Comparison of ENCODE assay signal across 35 cellular contexts in genomic region chr12:52557481-52557880, GRCh38. TPM values are rescaled to one million over a fixed set of nuclear protein-coding genes. Genes with fewer than 3 reads are reported as not detected.
"Had no signal": no experiment of that assay in that cellular context is flagged by ENCODE, and none has a peak within 500 bp of the region (broad histone marks: within the 10 kb centered on the region; RNA-seq: fewer than 3 reads in every experiment).

No MANE protein-coding gene starts in this region.

- H3K9me3 Mint-ChIP-seq: activated B cell treated with CpG ODN at 0.5 μM for 24 hours; activated CD8-positive, alpha-beta T cell treated with anti-CD3 and anti-CD28 coated beads for 36 hours; activated T-cell treated with anti-CD3 and anti-CD28 coated beads, Interleukin-2, amount 50 U/mL, for 4 hours had no signal

- H3K27me3 ChIP-seq: brain microvascular endothelial cell, colonic mucosa had no signal

- H3K4me3 Mint-ChIP-seq: activated B cell treated with CpG ODN at 0.5 μM for 24 hours; activated CD8-positive, alpha-beta T cell treated with anti-CD3 and anti-CD28 coated beads for 36 hours; activated naive CD8-positive, alpha-beta T cell; activated T-cell treated with anti-CD3 and anti-CD28 coated beads, Interleukin-2, amount 50 U/mL, for 4 hours; activated T-helper 17 cell treated with anti-CD3 and anti-CD28 coated beads, Interleukin-2, amount 50 U/mL, for 72 hours had no signal

- DNase-seq: activated B cell treated with CpG ODN at 0.5 μM for 24 hours; activated CD4-positive, alpha-beta T cell treated with anti-CD3 and anti-CD28 coated beads for 48 hours; activated CD4-positive, alpha-beta T cell treated with anti-CD3 and anti-CD28 coated beads, Interleukin-2, amount 50 U/mL, for 1 hour; activated CD4-positive, alpha-beta T cell treated with anti-CD3 and anti-CD28 coated beads, Interleukin-2, amount 50 U/mL, for 48 hours; activated CD8-positive, alpha-beta memory T cell treated with anti-CD3 and anti-CD28 coated beads for 24 hours; activated CD8-positive, alpha-beta T cell treated with anti-CD3 and anti-CD28 coated beads for 36 hours; activated effector memory CD4-positive, alpha-beta T cell treated with Interleukin-2 at 50 U/mL for 16 hours; activated gamma-delta T cell treated with Interleukin-2 at 50 U/mL for 16 hours; activated naive CD4-positive, alpha-beta T cell treated with anti-CD3 and anti-CD28 coated beads, Interleukin-2, amount 50 U/mL, for 16 hours; activated naive CD4-positive, alpha-beta T cell treated with Interleukin-2 at 50 U/mL for 16 hours; activated T-cell treated with anti-CD3 and anti-CD28 coated beads, Interleukin-2, amount 50 U/mL, for 4 hours; amniotic stem cell; anterior cingulate cortex; brain microvascular endothelial cell; cerebellar nuclear complex; colonic mucosa; effector CD8-positive, alpha-beta T cell; erythroblast; foreskin keratinocyte; gastrocnemius medialis; glutamatergic neuron; heart left ventricle; T1000; WERI-Rb-1 had no signal

- H3K4me1 Mint-ChIP-seq: activated B cell treated with CpG ODN at 0.5 μM for 24 hours; activated T-helper 17 cell treated with anti-CD3 and anti-CD28 coated beads, Interleukin-2, amount 50 U/mL, for 72 hours had no signal

- H3K4me3 ChIP-seq: colonic mucosa, esophagus muscularis mucosa, gastrocnemius medialis, heart left ventricle had no signal

- H3K36me3 ChIP-seq: brain microvascular endothelial cell, colonic mucosa, esophagus muscularis mucosa, gastrocnemius medialis, heart left ventricle, WERI-Rb-1 had no signal

- H3K27ac ChIP-seq: brain microvascular endothelial cell, colonic mucosa, esophagus muscularis mucosa, foreskin keratinocyte, gastrocnemius medialis, heart left ventricle, WERI-Rb-1 had no signal

- H3K27ac Mint-ChIP-seq: activated B cell treated with CpG ODN at 0.5 μM for 24 hours; activated CD8-positive, alpha-beta T cell treated with anti-CD3 and anti-CD28 coated beads for 36 hours; activated naive CD8-positive, alpha-beta T cell; activated T-helper 17 cell treated with anti-CD3 and anti-CD28 coated beads, Interleukin-2, amount 50 U/mL, for 72 hours had no signal

- H3K9me3 ChIP-seq: colonic mucosa, esophagus muscularis mucosa, gastrocnemius medialis, heart left ventricle had no signal

- H3K4me1 ChIP-seq: colonic mucosa, esophagus muscularis mucosa, foreskin keratinocyte, gastrocnemius medialis, heart left ventricle had no signal

- ATAC-seq: activated CD4-positive, CD25-positive, alpha-beta regulatory T cell treated with anti-CD3 and anti-CD28 coated beads, Interleukin-2, amount 50 U/mL, for 24 hours; activated CD8-positive, alpha-beta T cell treated with anti-CD3 and anti-CD28 coated beads for 36 hours; activated T-cell treated with anti-CD3 and anti-CD28 coated beads, Interleukin-2, amount 50 U/mL, for 4 hours; activated T-helper 17 cell treated with anti-CD3 and anti-CD28 coated beads, Interleukin-2, amount 50 U/mL, for 72 hours; foreskin keratinocyte; gastrocnemius medialis; heart left ventricle had no signal

- FAIRE-seq: astrocyte, bronchial epithelial cell had no signal

- H3K36me3 Mint-ChIP-seq: activated naive CD8-positive, alpha-beta T cell had no signal

RNA-seq across cellular contexts. Expression of gene KRT71, which starts 4.5 kb away (rescaled TPM):
- total RNA-seq: activated B cell treated with CpG ODN at 0.5 μM for 24 hours; activated CD8-positive, alpha-beta T cell treated with anti-CD3 and anti-CD28 coated beads for 36 hours; activated T-cell treated with anti-CD3 and anti-CD28 coated beads, Interleukin-2, amount 50 U/mL, for 4 hours; activated T-helper 17 cell treated with anti-CD3 and anti-CD28 coated beads, Interleukin-2, amount 50 U/mL, for 72 hours; astrocyte; bronchial epithelial cell; cardiac septum; colonic mucosa; dermis microvascular lymphatic vessel endothelial cell; esophagus muscularis mucosa; foreskin keratinocyte; gastrocnemius medialis; heart left ventricle; T-helper 1 cell treated with Interleukin-12 subunit alpha and Interleukin-12 subunit beta and Interleukin-4 antibody, amounts not matched to agents 30 ng/mL and 1 ng/mL, for 36 hours; T-helper 2 cell treated with Interferon-gamma antibody and Interleukin-4, amounts not matched to agents 100 ng/mL and 5 ng/mL, for 36 hours had no signal
- polyA plus RNA-seq: adipose tissue, foreskin keratinocyte, heart left ventricle had no signal

RNA-seq across cellular contexts. Expression of gene KRT74, which starts 16.2 kb away (rescaled TPM):
- total RNA-seq: activated B cell treated with CpG ODN at 0.5 μM for 24 hours; activated CD8-positive, alpha-beta T cell treated with anti-CD3 and anti-CD28 coated beads for 36 hours; activated T-cell treated with anti-CD3 and anti-CD28 coated beads, Interleukin-2, amount 50 U/mL, for 4 hours; activated T-helper 17 cell treated with anti-CD3 and anti-CD28 coated beads, Interleukin-2, amount 50 U/mL, for 72 hours; astrocyte; bronchial epithelial cell; cardiac septum; colonic mucosa; dermis microvascular lymphatic vessel endothelial cell; esophagus muscularis mucosa; foreskin keratinocyte; gastrocnemius medialis; heart left ventricle; T-helper 1 cell treated with Interleukin-12 subunit alpha and Interleukin-12 subunit beta and Interleukin-4 antibody, amounts not matched to agents 30 ng/mL and 1 ng/mL, for 36 hours; T-helper 2 cell treated with Interferon-gamma antibody and Interleukin-4, amounts not matched to agents 100 ng/mL and 5 ng/mL, for 36 hours had no signal
- polyA plus RNA-seq: adipose tissue, heart left ventricle had no signal

RNA-seq across cellular contexts. Expression of gene KRT5, which starts 37.3 kb away (rescaled TPM):
- total RNA-seq: activated B cell treated with CpG ODN at 0.5 μM for 24 hours; activated CD8-positive, alpha-beta T cell treated with anti-CD3 and anti-CD28 coated beads for 36 hours; activated T-cell treated with anti-CD3 and anti-CD28 coated beads, Interleukin-2, amount 50 U/mL, for 4 hours; activated T-helper 17 cell treated with anti-CD3 and anti-CD28 coated beads, Interleukin-2, amount 50 U/mL, for 72 hours; cardiac septum; colonic mucosa; gastrocnemius medialis; T-helper 1 cell treated with Interleukin-12 subunit alpha and Interleukin-12 subunit beta and Interleukin-4 antibody, amounts not matched to agents 30 ng/mL and 1 ng/mL, for 36 hours; T-helper 2 cell treated with Interferon-gamma antibody and Interleukin-4, amounts not matched to agents 100 ng/mL and 5 ng/mL, for 36 hours had no signal

RNA-seq across cellular contexts. Expression of gene KRT72, which starts 43.8 kb away (rescaled TPM):
- total RNA-seq: activated B cell treated with CpG ODN at 0.5 μM for 24 hours; activated T-helper 17 cell treated with anti-CD3 and anti-CD28 coated beads, Interleukin-2, amount 50 U/mL, for 72 hours; astrocyte; bronchial epithelial cell; cardiac septum; dermis microvascular lymphatic vessel endothelial cell; esophagus muscularis mucosa; foreskin keratinocyte; gastrocnemius medialis; heart left ventricle had no signal
- polyA plus RNA-seq: foreskin keratinocyte, heart left ventricle had no signal
